ENCODE assay signal across 8 cellular contexts in the genomic region with DNA sequence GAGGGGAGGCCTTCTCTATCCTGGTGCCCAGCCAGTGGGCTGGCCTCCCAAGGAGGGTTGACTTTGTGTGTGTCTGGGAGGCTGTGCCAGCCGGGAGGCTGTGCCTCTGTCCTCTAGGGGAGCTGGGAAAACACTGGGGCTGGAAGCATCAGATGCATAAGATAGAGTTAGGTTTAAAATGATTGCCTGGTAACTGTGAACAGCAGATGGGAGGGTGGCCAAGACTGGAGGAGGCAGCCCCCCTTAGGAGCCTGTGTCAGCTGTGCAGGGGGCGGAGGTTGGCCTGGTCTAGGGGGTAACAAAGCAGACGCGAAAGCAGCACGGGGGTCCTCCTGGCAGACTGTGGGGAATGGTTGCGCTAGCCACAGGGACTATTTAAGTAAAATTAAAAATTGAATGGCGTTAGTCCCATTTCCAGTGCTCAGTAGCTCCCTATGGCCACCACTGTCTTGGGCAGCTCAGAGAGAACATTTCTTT. TPM values are rescaled to one million over a fixed set of nuclear protein-coding genes. Genes with fewer than 3 reads are reported as not detected.
DNase-seq lines count a peak whose midpoint lies in the region; ATAC-seq, FAIRE-seq and TF ChIP-seq lines count a peak whose summit lies in the region.

No MANE protein-coding gene starts in this region.

- intact Hi-C loops in Calu3 (cut with micrococcal nuclease; ENCODE audit: unreplicated experiment), result no loop called here

- H3K27ac Mint-ChIP-seq in Calu3 (ENCODE audit: unreplicated experiment), result peak overlapping the region; percentile 64
- peak overlapping the region; percentile 44 for H3K27ac Mint-ChIP-seq in central memory CD8-positive, alpha-beta T cell (ENCODE audit: low read depth)

- H3K36me3 Mint-ChIP-seq in Calu3 (ENCODE audit: insufficient read depth, unreplicated experiment), result peaks cover 86% of the 10 kb centered on the region
- H3K36me3 Mint-ChIP-seq in central memory CD8-positive, alpha-beta T cell (ENCODE audit: insufficient read depth), result peaks cover 36% of the 10 kb centered on the region

- H3K4me3 Mint-ChIP-seq in Calu3 (ENCODE audit: low read depth, unreplicated experiment), result peak overlapping the region; percentile 90
- peak overlapping the region; percentile 91 for H3K4me3 Mint-ChIP-seq in central memory CD8-positive, alpha-beta T cell

- CTCF ChIA-PET in Calu3 (lab: Charles Lee), result no interaction called here

- peaks cover 4% of the 10 kb centered on the region for H3K9me3 Mint-ChIP-seq in Calu3 (ENCODE audit: low read depth, unreplicated experiment)
- H3K9me3 Mint-ChIP-seq in central memory CD8-positive, alpha-beta T cell, result no peaks in the 10 kb centered on the region

- ATAC-seq in central memory CD8-positive, alpha-beta T cell (replicated peaks; ENCODE audit: extremely low read depth, poor library complexity, severe bottlenecking), result no peak
- no peak for ATAC-seq in GM18868 (IDR thresholded peaks at IDR 0.05; ENCODE audit: unreplicated experiment)
- ATAC-seq in HG02885 (IDR thresholded peaks at IDR 0.05; ENCODE audit: poor library complexity, unreplicated experiment), result no peak

- H3K36me3 ChIP-seq in MG63, result peaks cover 33% of the 10 kb centered on the region

- BruUV-seq in Calu3 (replicated peaks; lab: Mats Ljungman, UMichigan), result no TSS peak

- DNase-seq in Calu3 (no peak), MG63 (peak; percentile 48), frontal cortex (ENCODE audit: low spot score in 2 of 2) (no peak), MV-4-11 (lab: John Stamatoyannopoulos, UW) (no peak)
- no peak for DNase-seq in central memory CD8-positive, alpha-beta T cell (ENCODE audit: low spot score in 2 of 2)

- peaks cover 10% of the 10 kb centered on the region for H3K4me1 Mint-ChIP-seq in Calu3 (ENCODE audit: low read depth, unreplicated experiment)
- peaks cover 27% of the 10 kb centered on the region for H3K4me1 Mint-ChIP-seq in central memory CD8-positive, alpha-beta T cell

- H3K4me1 ChIP-seq in mononuclear cell (ENCODE audit: insufficient read depth, low read length), result peaks cover 25% of the 10 kb centered on the region

- H3K9me3 ChIP-seq in MG63 (peaks cover 5% of the 10 kb centered on the region; the same call in 1 of the 2 replicates), mononuclear cell (ENCODE audit: low read depth, low read length) (no peaks in the 10 kb centered on the region)

- H3K27me3 ChIP-seq in MG63 (no peaks in the 10 kb centered on the region), mononuclear cell (ENCODE audit: insufficient read depth, low read length) (no peaks in the 10 kb centered on the region)

- TF ChIP-seq CTCF in Calu3 (IDR thresholded peaks at IDR 0.05; ENCODE audit: unreplicated experiment), result no peak

- no peak for FAIRE-seq in frontal cortex (lab: Jason Lieb, UNC)

- H3K4me3 ChIP-seq in MG63 (peak overlapping the region; percentile 80), mononuclear cell (ENCODE audit: low read length) (peak overlapping the region; percentile 54)

- no peaks in the 10 kb centered on the region for H3K27me3 Mint-ChIP-seq in Calu3 (ENCODE audit: unreplicated experiment)
- no peaks in the 10 kb centered on the region for H3K27me3 Mint-ChIP-seq in central memory CD8-positive, alpha-beta T cell

RNA-seq across cellular contexts. Expression of a gene that starts 1.3 kb away (rescaled TPM):
- 29.3 and 35.1 TPM in 2 replicates for total RNA-seq in Calu3 (2022)
- 10.3 and 45.2 TPM in 2 replicates for total RNA-seq in MG63 (2014; rRNA removed; shearing (Covaris generic); ENCODE audit: low replicate concordance)
- 38.5 TPM for total RNA-seq in mononuclear cell
- 24.1 TPM for total RNA-seq in frontal cortex

RNA-seq across cellular contexts. Expression of a gene that starts 16.6 kb away (rescaled TPM):
- 67.6 and 80.7 TPM in 2 replicates for total RNA-seq in Calu3 (2022)
- total RNA-seq in MG63 (2014; rRNA removed; shearing (Covaris generic); ENCODE audit: low replicate concordance), result 48.4 and 87.7 TPM in 2 replicates
- total RNA-seq in mononuclear cell, result 2.9 TPM
- 8.6 TPM for total RNA-seq in frontal cortex

RNA-seq across cellular contexts. Expression of a gene that starts 31.3 kb away (rescaled TPM):
- total RNA-seq in Calu3 (2022), result 51.1 and 53.3 TPM in 2 replicates
- total RNA-seq in MG63 (2014; rRNA removed; shearing (Covaris generic); ENCODE audit: low replicate concordance), result 18.7 and 28.1 TPM in 2 replicates
- total RNA-seq in mononuclear cell, result 7.7 TPM
- total RNA-seq in frontal cortex, result 9.4 TPM
